ENCODE assay signal across 1 cellular context in the genomic region with DNA sequence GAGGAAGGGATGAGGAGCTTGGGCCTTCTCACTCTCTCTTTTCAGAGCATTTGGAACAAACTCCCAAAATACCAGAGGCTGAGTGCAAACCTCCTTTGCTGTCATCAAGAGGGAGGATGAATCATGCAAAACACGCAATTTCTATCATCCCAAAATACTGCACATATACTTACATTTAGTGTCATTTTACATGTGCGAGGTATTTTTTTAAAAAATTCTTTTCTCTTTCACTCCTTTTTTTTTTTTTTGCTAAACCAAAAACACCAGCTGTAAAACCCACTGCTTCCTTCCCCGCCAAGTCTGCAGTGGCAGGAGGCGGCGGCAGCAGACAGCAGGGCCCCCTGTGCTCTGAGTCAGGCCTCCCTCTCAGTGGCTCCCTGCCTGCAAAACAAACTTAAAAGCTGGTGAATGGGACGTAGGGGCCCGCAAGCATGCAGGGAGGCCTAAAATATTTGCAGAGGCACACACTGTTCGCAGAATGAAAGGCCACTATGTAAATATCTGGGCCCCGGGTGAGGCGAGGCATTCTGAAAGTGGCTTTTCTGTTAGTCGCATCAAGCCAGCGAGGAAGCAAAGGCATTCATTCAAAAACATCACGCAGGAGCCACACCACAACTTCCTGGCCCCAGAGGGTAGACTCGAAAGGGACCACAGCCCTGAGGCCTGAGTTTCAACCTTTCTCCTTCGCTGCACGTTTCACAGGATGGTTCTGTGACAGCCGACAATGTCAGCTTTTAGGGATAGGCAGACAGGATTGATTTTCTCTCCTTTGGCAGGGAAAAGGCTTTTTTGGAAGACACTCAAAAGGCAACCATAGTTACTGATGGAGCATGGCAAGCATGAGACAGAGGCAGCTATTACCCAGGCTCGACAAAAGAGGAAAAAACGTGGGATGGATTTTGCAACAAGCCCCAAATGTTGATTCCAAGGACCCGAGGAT.
A peak's percentile ranks its signal among the peaks of the same experiment; 100 is the strongest.
TF ChIP-seq lines count a peak whose summit lies in the region.

No MANE protein-coding gene starts in this region.

TF ChIP-seq in HepG2, 621 proteins besides CTCF, POLR2A, EP300 and RAD21 (continued from another document and continues in another):
- TF ChIP-seq ZNF747 (CRISPR knock-in tag; IDR thresholded peaks at IDR 0.05; ENCODE audit: borderline replicate concordance): peak; percentile 81; the same call in 1 of the 2 replicates
- TF ChIP-seq KAT8 (CRISPR knock-in tag; IDR thresholded peaks at IDR 0.05): peak; percentile 80
- TF ChIP-seq ZNF660 (CRISPR knock-in tag; IDR thresholded peaks at IDR 0.05; ENCODE audit: borderline replicate concordance, low read depth): no peak
- no peak for TF ChIP-seq ATM (IDR thresholded peaks at IDR 0.05; ENCODE audit: borderline replicate concordance)
- no peak for TF ChIP-seq NR1H2 (CRISPR knock-in tag; IDR thresholded peaks at IDR 0.05; ENCODE audit: borderline replicate concordance, low read depth)
- TF ChIP-seq HDAC1 (CRISPR knock-in tag; IDR thresholded peaks at IDR 0.05): peak; percentile 80
- no peak for TF ChIP-seq SRSF4 (IDR thresholded peaks at IDR 0.05; ENCODE audit: low read depth, low read length, poor library complexity, severe bottlenecking)
- TF ChIP-seq ZNF12 (CRISPR knock-in tag; IDR thresholded peaks at IDR 0.05): peak; percentile 78; the same call in 1 of the 2 replicates
- TF ChIP-seq RBM39 (IDR thresholded peaks at IDR 0.05; ENCODE audit: low read depth, low read length, poor library complexity, severe bottlenecking): peak; percentile 34
- no peak for TF ChIP-seq ZNF138 (CRISPR knock-in tag; IDR thresholded peaks at IDR 0.05; ENCODE audit: low read depth)
- TF ChIP-seq NCOA5 (CRISPR knock-in tag; IDR thresholded peaks at IDR 0.05): no peak
- TF ChIP-seq FOXP1 (IDR thresholded peaks at IDR 0.05): no peak
- peak; percentile 81 for TF ChIP-seq FOXP1 (CRISPR knock-in tag; IDR thresholded peaks at IDR 0.05)
- TF ChIP-seq, protein P1, sequence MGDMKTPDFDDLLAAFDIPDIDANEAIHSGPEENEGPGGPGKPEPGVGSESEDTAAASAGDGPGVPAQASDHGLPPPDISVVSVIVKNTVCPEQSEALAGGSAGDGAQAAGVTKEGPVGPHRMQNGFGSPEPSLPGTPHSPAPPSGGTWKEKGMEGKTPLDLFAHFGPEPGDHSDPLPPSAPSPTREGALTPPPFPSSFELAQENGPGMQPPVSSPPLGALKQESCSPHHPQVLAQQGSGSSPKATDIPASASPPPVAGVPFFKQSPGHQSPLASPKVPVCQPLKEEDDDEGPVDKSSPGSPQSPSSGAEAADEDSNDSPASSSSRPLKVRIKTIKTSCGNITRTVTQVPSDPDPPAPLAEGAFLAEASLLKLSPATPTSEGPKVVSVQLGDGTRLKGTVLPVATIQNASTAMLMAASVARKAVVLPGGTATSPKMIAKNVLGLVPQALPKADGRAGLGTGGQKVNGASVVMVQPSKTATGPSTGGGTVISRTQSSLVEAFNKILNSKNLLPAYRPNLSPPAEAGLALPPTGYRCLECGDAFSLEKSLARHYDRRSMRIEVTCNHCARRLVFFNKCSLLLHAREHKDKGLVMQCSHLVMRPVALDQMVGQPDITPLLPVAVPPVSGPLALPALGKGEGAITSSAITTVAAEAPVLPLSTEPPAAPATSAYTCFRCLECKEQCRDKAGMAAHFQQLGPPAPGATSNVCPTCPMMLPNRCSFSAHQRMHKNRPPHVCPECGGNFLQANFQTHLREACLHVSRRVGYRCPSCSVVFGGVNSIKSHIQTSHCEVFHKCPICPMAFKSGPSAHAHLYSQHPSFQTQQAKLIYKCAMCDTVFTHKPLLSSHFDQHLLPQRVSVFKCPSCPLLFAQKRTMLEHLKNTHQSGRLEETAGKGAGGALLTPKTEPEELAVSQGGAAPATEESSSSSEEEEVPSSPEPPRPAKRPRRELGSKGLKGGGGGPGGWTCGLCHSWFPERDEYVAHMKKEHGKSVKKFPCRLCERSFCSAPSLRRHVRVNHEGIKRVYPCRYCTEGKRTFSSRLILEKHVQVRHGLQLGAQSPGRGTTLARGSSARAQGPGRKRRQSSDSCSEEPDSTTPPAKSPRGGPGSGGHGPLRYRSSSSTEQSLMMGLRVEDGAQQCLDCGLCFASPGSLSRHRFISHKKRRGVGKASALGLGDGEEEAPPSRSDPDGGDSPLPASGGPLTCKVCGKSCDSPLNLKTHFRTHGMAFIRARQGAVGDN (CRISPR knock-in tag; IDR thresholded peaks at IDR 0.05): peak; percentile 63
- TF ChIP-seq TARDBP (CRISPR knock-in tag; IDR thresholded peaks at IDR 0.05): peak; percentile 58; the same call in 1 of the 2 replicates
- TF ChIP-seq ZNF704 (CRISPR knock-in tag; IDR thresholded peaks at IDR 0.05; ENCODE audit: borderline replicate concordance): no peak
- TF ChIP-seq ZNF784 (CRISPR knock-in tag; IDR thresholded peaks at IDR 0.05; ENCODE audit: borderline replicate concordance): no peak
- TF ChIP-seq, protein P2, sequence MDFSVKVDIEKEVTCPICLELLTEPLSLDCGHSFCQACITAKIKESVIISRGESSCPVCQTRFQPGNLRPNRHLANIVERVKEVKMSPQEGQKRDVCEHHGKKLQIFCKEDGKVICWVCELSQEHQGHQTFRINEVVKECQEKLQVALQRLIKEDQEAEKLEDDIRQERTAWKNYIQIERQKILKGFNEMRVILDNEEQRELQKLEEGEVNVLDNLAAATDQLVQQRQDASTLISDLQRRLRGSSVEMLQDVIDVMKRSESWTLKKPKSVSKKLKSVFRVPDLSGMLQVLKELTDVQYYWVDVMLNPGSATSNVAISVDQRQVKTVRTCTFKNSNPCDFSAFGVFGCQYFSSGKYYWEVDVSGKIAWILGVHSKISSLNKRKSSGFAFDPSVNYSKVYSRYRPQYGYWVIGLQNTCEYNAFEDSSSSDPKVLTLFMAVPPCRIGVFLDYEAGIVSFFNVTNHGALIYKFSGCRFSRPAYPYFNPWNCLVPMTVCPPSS (IDR thresholded peaks at IDR 0.05): no peak
- TF ChIP-seq ZFP82 (CRISPR knock-in tag; IDR thresholded peaks at IDR 0.05; ENCODE audit: borderline replicate concordance): no peak
- TF ChIP-seq RAD51 (IDR thresholded peaks at IDR 0.05; ENCODE audit: borderline replicate concordance): no peak
- TF ChIP-seq ZNF816 (CRISPR knock-in tag; IDR thresholded peaks at IDR 0.05; ENCODE audit: borderline replicate concordance): 0 out of 2 replicates have a peak, but pooled peaks have one; percentile 28
- no peak for TF ChIP-seq ZSCAN30 (CRISPR knock-in tag; IDR thresholded peaks at IDR 0.05)
- TF ChIP-seq HOXA5 (CRISPR knock-in tag; IDR thresholded peaks at IDR 0.05): peak; percentile 78; the same call in 1 of the 2 replicates
- peak; percentile 85; the same call in 1 of the 2 replicates for TF ChIP-seq THAP7 (CRISPR knock-in tag; IDR thresholded peaks at IDR 0.05)
- no peak for TF ChIP-seq HDAC6 (IDR thresholded peaks at IDR 0.05; ENCODE audit: low read depth, low read length)
- TF ChIP-seq ZFYVE20 (CRISPR knock-in tag; IDR thresholded peaks at IDR 0.05; ENCODE audit: borderline replicate concordance, low read depth): no peak
- TF ChIP-seq ZNF10 (CRISPR knock-in tag; IDR thresholded peaks at IDR 0.05; ENCODE audit: borderline replicate concordance, low read depth): no peak
- TF ChIP-seq SNAPC4 (CRISPR knock-in tag; IDR thresholded peaks at IDR 0.05): no peak
- no peak for TF ChIP-seq ZNF550 (CRISPR knock-in tag; IDR thresholded peaks at IDR 0.05; ENCODE audit: borderline replicate concordance)
- TF ChIP-seq NFYB (CRISPR knock-in tag; IDR thresholded peaks at IDR 0.05): 0 out of 2 replicates have a peak, but pooled peaks have one; percentile 7
- TF ChIP-seq, protein P3, sequence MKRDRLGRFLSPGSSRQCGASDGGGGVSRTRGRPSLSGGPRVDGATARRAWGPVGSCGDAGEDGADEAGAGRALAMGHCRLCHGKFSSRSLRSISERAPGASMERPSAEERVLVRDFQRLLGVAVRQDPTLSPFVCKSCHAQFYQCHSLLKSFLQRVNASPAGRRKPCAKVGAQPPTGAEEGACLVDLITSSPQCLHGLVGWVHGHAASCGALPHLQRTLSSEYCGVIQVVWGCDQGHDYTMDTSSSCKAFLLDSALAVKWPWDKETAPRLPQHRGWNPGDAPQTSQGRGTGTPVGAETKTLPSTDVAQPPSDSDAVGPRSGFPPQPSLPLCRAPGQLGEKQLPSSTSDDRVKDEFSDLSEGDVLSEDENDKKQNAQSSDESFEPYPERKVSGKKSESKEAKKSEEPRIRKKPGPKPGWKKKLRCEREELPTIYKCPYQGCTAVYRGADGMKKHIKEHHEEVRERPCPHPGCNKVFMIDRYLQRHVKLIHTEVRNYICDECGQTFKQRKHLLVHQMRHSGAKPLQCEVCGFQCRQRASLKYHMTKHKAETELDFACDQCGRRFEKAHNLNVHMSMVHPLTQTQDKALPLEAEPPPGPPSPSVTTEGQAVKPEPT (CRISPR knock-in tag; IDR thresholded peaks at IDR 0.05; ENCODE audit: low read depth): 0 out of 2 replicates have a peak, but pooled peaks have one; percentile 57
- TF ChIP-seq RFXANK (CRISPR knock-in tag; IDR thresholded peaks at IDR 0.05): peak; percentile 23; the same call in 1 of the 2 replicates
- no peak for TF ChIP-seq NFE2L2 (IDR thresholded peaks at IDR 0.05; ENCODE audit: low read length)
- TF ChIP-seq ELF1 (CRISPR knock-in tag; IDR thresholded peaks at IDR 0.05): peak; percentile 58; the same call in 1 of the 2 replicates
- no peak for TF ChIP-seq KDM5A (IDR thresholded peaks at IDR 0.05; ENCODE audit: borderline replicate concordance, low read length)
- TF ChIP-seq CBX2 (IDR thresholded peaks at IDR 0.05; ENCODE audit: low read depth, low read length): no peak
- 0 out of 2 replicates have a peak, but pooled peaks have one; percentile 21 for TF ChIP-seq CBX2 (CRISPR knock-in tag; IDR thresholded peaks at IDR 0.05; ENCODE audit: low read depth)
